Comparison of ENCODE assay signal across 8 cellular contexts in the genomic region with DNA sequence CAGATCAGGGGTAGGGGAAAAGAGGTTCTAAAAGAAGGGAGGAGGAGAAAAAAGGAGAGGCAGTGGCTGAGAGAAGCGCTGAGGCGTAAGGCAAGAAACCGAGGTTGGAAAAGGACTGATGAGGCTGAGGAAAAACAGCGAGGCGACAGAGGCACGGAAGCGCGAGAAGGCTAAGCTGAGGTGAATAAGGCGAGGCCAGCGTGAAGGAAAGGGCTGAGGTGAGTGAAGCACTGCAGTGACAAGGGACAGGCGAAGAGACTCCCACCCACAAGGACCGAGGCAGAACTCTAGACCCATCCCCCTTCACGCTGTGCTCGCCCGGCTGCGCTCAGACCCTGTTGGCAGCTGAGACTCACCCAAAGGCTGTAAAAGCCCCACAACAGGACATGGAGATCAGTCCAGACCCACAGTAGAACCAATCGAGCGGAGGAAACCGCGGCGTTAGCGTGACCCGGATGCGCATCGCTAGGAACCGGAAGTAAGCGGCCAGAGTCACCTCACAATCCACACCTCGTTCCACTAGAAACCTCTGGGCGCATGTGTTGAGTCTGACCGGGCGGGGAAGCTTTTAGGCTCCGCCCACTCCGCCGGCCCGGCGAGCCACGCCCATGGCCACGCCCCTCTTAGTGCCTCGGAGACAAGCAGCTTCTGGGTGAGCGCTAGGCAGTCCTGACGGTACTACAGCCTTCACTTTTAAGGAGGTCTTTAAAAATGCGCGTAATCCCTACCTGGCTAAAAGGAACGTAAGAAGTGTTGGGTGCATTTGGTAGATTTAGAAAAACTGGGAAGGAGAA.
DNase-seq lines count a peak whose midpoint lies in the region; ATAC-seq and TF ChIP-seq lines count a peak whose summit lies in the region.

A gene with protein sequence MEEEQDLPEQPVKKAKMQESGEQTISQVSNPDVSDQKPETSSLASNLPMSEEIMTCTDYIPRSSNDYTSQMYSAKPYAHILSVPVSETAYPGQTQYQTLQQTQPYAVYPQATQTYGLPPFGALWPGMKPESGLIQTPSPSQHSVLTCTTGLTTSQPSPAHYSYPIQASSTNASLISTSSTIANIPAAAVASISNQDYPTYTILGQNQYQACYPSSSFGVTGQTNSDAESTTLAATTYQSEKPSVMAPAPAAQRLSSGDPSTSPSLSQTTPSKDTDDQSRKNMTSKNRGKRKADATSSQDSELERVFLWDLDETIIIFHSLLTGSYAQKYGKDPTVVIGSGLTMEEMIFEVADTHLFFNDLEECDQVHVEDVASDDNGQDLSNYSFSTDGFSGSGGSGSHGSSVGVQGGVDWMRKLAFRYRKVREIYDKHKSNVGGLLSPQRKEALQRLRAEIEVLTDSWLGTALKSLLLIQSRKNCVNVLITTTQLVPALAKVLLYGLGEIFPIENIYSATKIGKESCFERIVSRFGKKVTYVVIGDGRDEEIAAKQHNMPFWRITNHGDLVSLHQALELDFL (minus strand): TSS at position 443 of the 794 bp plus-strand sequence. CDS start 30,584 bp downstream, outside the sequence.

- H3K36me3 Mint-ChIP-seq in nephron progenitor cell (ENCODE audit: low read depth) = no peaks in the 10 kb centered on the region

- peak within 1 kb of the TSS; percentile 98 for H3K27ac Mint-ChIP-seq in nephron progenitor cell
- peak within 1 kb of the TSS; percentile 96 to 98 for H3K27ac Mint-ChIP-seq in stimulated activated naive CD8-positive, alpha-beta T cell treated with anti-CD3 and anti-CD28 coated beads, Interleukin-15, amount 100 ng/mL, for 72 hours

- DNase-seq in HAP-1 (ENCODE audit: low spot score in 2 of 2) (peak; percentile 98), MM.1S (peak; percentile 98), SIG-M5 (lab: John Stamatoyannopoulos, UW) (peak; percentile 85), activated gamma-delta T cell (lab: John Stamatoyannopoulos, UW) (peak; percentile 88), fibroblast of the conjunctiva (ENCODE audit: low read depth) (peak; percentile 97), nephron progenitor cell (peak; percentile 99)
- peak; percentile 100 for DNase-seq in stimulated activated naive CD8-positive, alpha-beta T cell treated with anti-CD3 and anti-CD28 coated beads, Interleukin-15, amount 100 ng/mL, for 72 hours

- peaks cover 8% of the 10 kb centered on the region; the same call in 1 of the 2 replicates for H4K20me1 ChIP-seq in MM.1S (ENCODE audit: insufficient read depth, low read length)

- H2AFZ ChIP-seq in MM.1S (ENCODE audit: low read length) = peak within 1 kb of the TSS; percentile 54

- no peaks in the 10 kb centered on the region for H3K9me3 ChIP-seq in ES-I3 (ENCODE audit: control insufficient read depth, insufficient read depth, low read length)
- H3K9me3 ChIP-seq in HAP-1 = no peaks in the 10 kb centered on the region
- no peaks in the 10 kb centered on the region for H3K9me3 ChIP-seq in MM.1S (replicated peaks; ENCODE audit: insufficient read depth, low read length)

- H3K79me2 ChIP-seq in MM.1S (ENCODE audit: low read length) = peaks cover 48% of the 10 kb centered on the region

- H3K9me3 Mint-ChIP-seq in nephron progenitor cell = no peaks in the 10 kb centered on the region
- H3K9me3 Mint-ChIP-seq in stimulated activated naive CD8-positive, alpha-beta T cell treated with anti-CD3 and anti-CD28 coated beads, Interleukin-15, amount 100 ng/mL, for 72 hours = no peaks in the 10 kb centered on the region

- H3K27me3 Mint-ChIP-seq in nephron progenitor cell (ENCODE audit: low read depth, poor library complexity) = peaks cover 3% of the 10 kb centered on the region
- peaks cover 9% of the 10 kb centered on the region for H3K27me3 Mint-ChIP-seq in stimulated activated naive CD8-positive, alpha-beta T cell treated with anti-CD3 and anti-CD28 coated beads, Interleukin-15, amount 100 ng/mL, for 72 hours

- H3K4me1 Mint-ChIP-seq in nephron progenitor cell = peaks cover 37% of the 10 kb centered on the region
- peaks cover 40% of the 10 kb centered on the region for H3K4me1 Mint-ChIP-seq in stimulated activated naive CD8-positive, alpha-beta T cell treated with anti-CD3 and anti-CD28 coated beads, Interleukin-15, amount 100 ng/mL, for 72 hours

- peak within 1 kb of the TSS; percentile 68 for H3K4me3 ChIP-seq in HAP-1
- H3K4me3 ChIP-seq in MM.1S (ENCODE audit: low read length) = peak within 1 kb of the TSS; percentile 83

- H3K4me2 ChIP-seq in MM.1S (ENCODE audit: low read depth, low read length) = peak within 1 kb of the TSS; percentile 82

- peaks cover 19% of the 10 kb centered on the region for H3F3A ChIP-seq in MM.1S (ENCODE audit: insufficient read depth, low read length)

- peak within 1 kb of the TSS; percentile 71 for H3K27ac ChIP-seq in MM.1S (ENCODE audit: low read length)

- peak; percentile 96 for ATAC-seq in stimulated activated naive CD8-positive, alpha-beta T cell treated with anti-CD3 and anti-CD28 coated beads, Interleukin-15, amount 100 ng/mL, for 72 hours

- in situ Hi-C loops in HAP-1 (cut with MboI; ENCODE audit: low sequenced_read_pairs) = no loop called here

- H3K36me3 ChIP-seq in ES-I3 (ENCODE audit: insufficient read depth, low read length) (no peaks in the 10 kb centered on the region), HAP-1 (replicated peaks) (peaks cover 2% of the 10 kb centered on the region; the same call in 1 of the 2 replicates), MM.1S (replicated peaks; ENCODE audit: insufficient read depth, low read length) (no peaks in the 10 kb centered on the region)

- no peak for TF ChIP-seq CTCF in MM.1S (IDR thresholded peaks at IDR 0.05; ENCODE audit: low read length)
- no peak for TF ChIP-seq CTCF in nephron progenitor cell (IDR thresholded peaks at IDR 0.05)

- H3K9ac ChIP-seq in ES-I3 (ENCODE audit: low read depth, low read length) = peak within 1 kb of the TSS; percentile 61
- H3K9ac ChIP-seq in MM.1S (ENCODE audit: low read length) = peak within 1 kb of the TSS; percentile 73

- H3K27me3 ChIP-seq in HAP-1 (ENCODE audit: low read depth) (0 out of 2 replicates have a peak, but pooled peaks cover 2% of the 10 kb centered on the region), MM.1S (replicated peaks; ENCODE audit: insufficient read depth, low read length) (no peaks in the 10 kb centered on the region)

- peak within 1 kb of the TSS; percentile 96 for H3K4me3 Mint-ChIP-seq in nephron progenitor cell
- H3K4me3 Mint-ChIP-seq in stimulated activated naive CD8-positive, alpha-beta T cell treated with anti-CD3 and anti-CD28 coated beads, Interleukin-15, amount 100 ng/mL, for 72 hours = peak within 1 kb of the TSS; percentile 93 to 98

- H3K4me1 ChIP-seq in ES-I3 (ENCODE audit: insufficient read depth, low read length) (peaks cover 8% of the 10 kb centered on the region; the same call in 1 of the 2 replicates), HAP-1 (peaks cover 11% of the 10 kb centered on the region), MM.1S (ENCODE audit: low read length) (peaks cover 20% of the 10 kb centered on the region)

- H3K9me2 ChIP-seq in MM.1S (replicated peaks; ENCODE audit: insufficient read depth, low read length) = no peaks in the 10 kb centered on the region

Comparison
In these comparisons a context has a peak if more than half of its experiments do, and no peak if none do; other contexts are left out.
1. Peak in every context shown above with its lines: DNase-seq, ATAC-seq, H3K4me3 ChIP-seq and H3K27ac ChIP-seq.